7 cellular contexts compared by ENCODE assay signal in genomic region chr2:121919803-121920202, GRCh38.
"Had no signal": no experiment of that assay in that cellular context is flagged by ENCODE, and none has a peak within 500 bp of the region (broad histone marks: within the 10 kb centered on the region; RNA-seq: fewer than 3 reads in every experiment).

No MANE protein-coding gene starts in this region.

- H3K4me3 ChIP-seq: GM23338 had no signal

- H3K9me3 Mint-ChIP-seq: GM23338, H9 had no signal

- H2AFZ ChIP-seq: GM23338 had no signal

- FAIRE-seq: H1, H54, HTR-8/SVneo had no signal

- H3K4me2 ChIP-seq: GM23338 had no signal

- H3K27ac Mint-ChIP-seq: GM23338, H9 had no signal

- DNase-seq: H9, HCEC 1CT, IMR-90 had no signal

- ATAC-seq: GM23338 had no signal

- H3K4me3 Mint-ChIP-seq: GM23338, H9 had no signal

- H3K4me1 Mint-ChIP-seq: GM23338, H9 had no signal
